In the genomic region with DNA sequence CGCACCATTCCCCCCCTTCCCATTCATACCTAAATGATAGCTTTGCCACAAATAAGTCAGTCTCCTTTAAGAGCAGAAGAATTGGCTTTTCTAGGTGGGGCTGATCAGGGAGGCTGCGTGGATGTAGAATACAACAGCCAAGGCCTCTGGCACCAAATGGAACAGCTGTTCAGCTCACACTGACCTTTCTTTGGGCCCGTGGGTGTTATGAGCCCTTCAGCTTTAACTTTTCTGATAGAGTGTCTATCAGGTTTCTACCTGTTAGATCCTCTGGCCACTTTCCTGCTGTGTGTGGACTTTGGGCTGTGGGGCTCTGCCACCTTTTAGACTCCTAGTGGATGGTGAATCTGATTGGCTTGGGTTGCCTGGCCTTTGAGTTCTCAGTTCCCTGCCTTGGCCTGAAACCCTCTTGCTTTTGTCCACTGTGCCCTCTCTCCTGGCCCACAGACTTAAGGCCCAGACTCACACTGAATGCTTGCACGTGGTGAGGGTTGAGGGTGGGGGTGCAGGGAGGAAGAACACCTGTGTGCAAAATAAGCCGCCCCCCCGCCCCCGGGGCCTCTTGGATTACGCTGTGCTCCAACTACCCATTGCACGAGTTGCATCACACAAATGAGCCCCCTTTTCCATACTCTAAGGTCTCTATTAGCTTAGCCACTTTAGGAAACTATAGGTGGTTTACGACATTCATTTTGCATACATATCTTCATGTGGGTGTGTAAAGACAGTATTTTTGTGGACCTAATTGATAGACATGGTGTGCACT, we compare ENCODE assay signal across 8 cellular contexts. TPM values are rescaled to one million over a fixed set of nuclear protein-coding genes. Genes with fewer than 3 reads are reported as not detected.
DNase-seq lines count a peak whose midpoint lies in the region; ATAC-seq and TF ChIP-seq lines count a peak whose summit lies in the region.

No MANE protein-coding gene starts in this region.

- H3K27ac ChIP-seq in esophagus muscularis mucosa (replicated peaks in 1 of 4) (peak overlapping the region; percentile 87 to 91 (median 89)), neuronal stem cell (replicated peaks; ENCODE audit: low read length) (peak overlapping the region; percentile 100), vagina (peak overlapping the region; percentile 95)

- WGBS in esophagus muscularis mucosa: 62% methylated on average over 10 of the region's 10 CpGs
- WGBS in neuronal stem cell (ENCODE audit: extremely low coverage in 2 of 2, insufficient read length in 2 of 2, insufficient replicate concordance in 1 of 2), 2 donors: no CpG with 5 or more reads among the region's 10 CpGs

- peak overlapping the region; percentile 9 for H2BK5ac ChIP-seq in neuronal stem cell (ENCODE audit: low read length)

- H4K91ac ChIP-seq in neuronal stem cell (ENCODE audit: low read depth, low read length, poor library complexity): no peak overlapping the region

- H2BK15ac ChIP-seq in neuronal stem cell (ENCODE audit: low read length): peak overlapping the region; percentile 79

- no peak overlapping the region for H3K14ac ChIP-seq in neuronal stem cell (ENCODE audit: low read length)

- TF ChIP-seq POLR2A in esophagus muscularis mucosa (IDR thresholded peaks at IDR 0.05; ENCODE audit: low read depth): no peak
- no peak for TF ChIP-seq POLR2A in vagina (IDR thresholded peaks at IDR 0.05)

- no peaks in the 10 kb centered on the region for H3K9me3 ChIP-seq in esophagus muscularis mucosa
- no peaks in the 10 kb centered on the region for H3K9me3 ChIP-seq in neuronal stem cell (replicated peaks in 1 of 2; ENCODE audit: control insufficient read depth in 2 of 2, insufficient read depth in 1 of 2, low read depth in 1 of 2, low read length in 2 of 2)
- H3K9me3 ChIP-seq in vagina: no peaks in the 10 kb centered on the region

- H2AFZ ChIP-seq in neuronal stem cell (ENCODE audit: low read length): peak overlapping the region; percentile 81

- intact Hi-C loops in esophagus muscularis mucosa (cut with DNase I) (loop anchor here (10.0 kb wide), 2 partner anchors 150 to 180 kb away; no protein-coding TSS in a partner anchor), vagina (cut with DNase I) (no loop called here)

- TF ChIP-seq CTCF in esophagus muscularis mucosa (IDR thresholded peaks at IDR 0.05): no peak
- no peak for TF ChIP-seq CTCF in vagina (IDR thresholded peaks at IDR 0.05)

- no peak overlapping the region for H2BK120ac ChIP-seq in neuronal stem cell (ENCODE audit: low read depth, low read length)

- no peak overlapping the region for H3K9ac ChIP-seq in neuronal stem cell (ENCODE audit: low read depth, low read length, poor library complexity)

- H3K4me3 ChIP-seq in esophagus muscularis mucosa (peak overlapping the region; percentile 81 to 97 (median 92)), neuronal stem cell (ENCODE audit: low read length in 2 of 2) (peak overlapping the region in 1 of 2 donors; percentile 60), vagina (peak overlapping the region; percentile 73 to 85)

- peaks cover 24 to 46% (median 38%) of the 10 kb centered on the region in 4 donors for H3K4me1 ChIP-seq in esophagus muscularis mucosa
- H3K4me1 ChIP-seq in neuronal stem cell (ENCODE audit: control insufficient read depth in 2 of 2, insufficient read depth in 1 of 2, low read depth in 1 of 2, low read length in 2 of 2): peaks cover 12 to 14% of the 10 kb centered on the region in 2 donors
- H3K4me1 ChIP-seq in vagina: peaks cover 39% of the 10 kb centered on the region

- H3K23ac ChIP-seq in neuronal stem cell (ENCODE audit: low read depth, low read length, poor library complexity): no peak overlapping the region

- peak overlapping the region; percentile 73 for H3K4me2 ChIP-seq in neuronal stem cell (ENCODE audit: insufficient read depth, low read length, poor library complexity, severe bottlenecking)

- no peak overlapping the region for H3K4ac ChIP-seq in neuronal stem cell (ENCODE audit: low read length)

- DNase-seq in C1 segment of cervical spinal cord (lab: John Stamatoyannopoulos, UW) (peak in 9 of 14 donors; percentile 5 to 55 (median 41)), HuH-7.5 (ENCODE audit: low spot score) (peak; percentile 16), esophagus muscularis mucosa (ENCODE audit: extremely low spot score) (no peak), neuronal stem cell (ENCODE audit: low spot score) (no peak), vagina (ENCODE audit: extremely low spot score in 2 of 2) (no peak), NCI-H187 treated with DMSO at 0.1 percent for 48 hours (lab: John Stamatoyannopoulos, UW) (no peak)
- peak; percentile 74 for DNase-seq in activated CD8-positive, alpha-beta memory T cell treated with anti-CD3 and anti-CD28 coated beads for 24 hours

- ATAC-seq in GM21447 (IDR thresholded peaks at IDR 0.05; ENCODE audit: unreplicated experiment): no peak

- H3K36me3 ChIP-seq in esophagus muscularis mucosa: no peaks in the 10 kb centered on the region
- peaks cover 2 to 10% of the 10 kb centered on the region in 2 donors for H3K36me3 ChIP-seq in neuronal stem cell (replicated peaks in 1 of 2; ENCODE audit: control insufficient read depth in 2 of 2, insufficient read depth in 2 of 2, low read length in 2 of 2)
- no peaks in the 10 kb centered on the region for H3K36me3 ChIP-seq in vagina

- peaks cover 3% of the 10 kb centered on the region for H3K79me1 ChIP-seq in neuronal stem cell (ENCODE audit: low read depth, low read length)

- H2BK12ac ChIP-seq in neuronal stem cell (ENCODE audit: low read length): peak overlapping the region; percentile 91

- peak overlapping the region; percentile 84 for H3K18ac ChIP-seq in neuronal stem cell (ENCODE audit: low read length)

- TF ChIP-seq EP300 in esophagus muscularis mucosa (IDR thresholded peaks at IDR 0.05): no peak

- H3K27me3 ChIP-seq in esophagus muscularis mucosa (no peaks in the 10 kb centered on the region), neuronal stem cell (ENCODE audit: control insufficient read depth in 3 of 3, insufficient read depth in 3 of 3, low read depth in 1 of 3, low read length in 3 of 3) (no peaks in the 10 kb centered on the region), vagina (no peaks in the 10 kb centered on the region)

- no peak overlapping the region for H4K8ac ChIP-seq in neuronal stem cell (ENCODE audit: low read depth, low read length)

- peak overlapping the region; percentile 53 for H2AK5ac ChIP-seq in neuronal stem cell (ENCODE audit: low read depth, low read length)

RNA-seq across cellular contexts. Expression of a gene that starts 1.3 kb away (rescaled TPM):
- total RNA-seq in esophagus muscularis mucosa (1 to 10 TPM; 5.4 to 8.3 (median 6.7) TPM), vagina (15.5 TPM)
- 23.4 TPM for polyA plus RNA-seq in neuronal stem cell (2013, experiment 1 of 2)
- 23.0 TPM for polyA plus RNA-seq in neuronal stem cell (2013, experiment 2 of 2)

Comparison
In these comparisons a context has a peak if more than half of its experiments do, and no peak if none do; other contexts are left out.
1. DNase-seq: peak in C1 segment of cervical spinal cord (9 of 14), HuH-7.5 (single experiment) and activated CD8-positive, alpha-beta memory T cell treated with anti-CD3 and anti-CD28 coated beads for 24 hours (single experiment); none in esophagus muscularis mucosa (single experiment), neuronal stem cell (single experiment), vagina (0 of 2) and NCI-H187 treated with DMSO at 0.1 percent for 48 hours (single experiment).
2. Peak in every context shown above with its lines, with median percentiles within 50 percentile points of each other: H3K27ac ChIP-seq.